In the genomic region with DNA sequence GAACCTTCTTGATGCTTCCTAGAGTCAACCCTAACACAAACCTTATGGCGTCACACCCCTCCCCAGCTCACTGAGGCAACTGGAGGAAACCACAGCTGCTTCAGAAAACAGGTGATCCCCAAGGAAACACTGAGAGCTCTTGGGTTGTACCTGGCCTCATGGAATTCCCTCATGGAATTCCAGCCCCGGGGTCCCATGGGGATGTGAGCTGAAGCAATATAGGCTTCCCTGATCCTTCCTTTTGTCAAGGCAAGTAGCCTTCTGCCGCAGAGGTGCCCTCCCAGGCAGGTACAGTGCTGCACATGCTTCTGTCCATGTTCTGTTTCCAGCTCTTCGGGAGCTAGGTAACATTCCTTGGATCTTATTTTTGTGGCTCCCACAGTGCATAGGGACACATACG, we compare ENCODE assay signal across 20 cellular contexts. TPM values are rescaled to one million over a fixed set of nuclear protein-coding genes. Genes with fewer than 3 reads are reported as not detected.
"Had no signal": no experiment of that assay in that cellular context is flagged by ENCODE, and none has a peak within 500 bp of the region (broad histone marks: within the 10 kb centered on the region; RNA-seq: fewer than 3 reads in every experiment).

No MANE protein-coding gene starts in this region.

- H3K4me2 ChIP-seq: smooth muscle cell had no signal

- H3K4me1 ChIP-seq: right lobe of liver, uterus had no signal

- H3K9me3 ChIP-seq: left ventricle myocardium inferior, mucosa of descending colon, ovary, right atrium auricular region, right lobe of liver, tibial nerve, uterus had no signal

- DNase-seq: islet precursor cell; left ventricle myocardium inferior; midbrain; naive thymus-derived CD4-positive, alpha-beta T cell; ovary; right lobe of liver; stimulated activated CD4-positive, alpha-beta T cell treated with anti-CD3 and anti-CD28 coated beads, Interleukin-1b, Interleukin-23, amount 100 ng/mL, for 48 hours; stimulated activated CD4-positive, alpha-beta T cell treated with anti-CD3 and anti-CD28 coated beads, Interleukin-2, amount 100 ng/mL, for 48 hours; stimulated activated CD4-positive, alpha-beta T cell treated with anti-CD3 and anti-CD28 coated beads, Interleukin-4, amount 100 ng/mL, for 4 hours; stimulated activated CD8-positive, alpha-beta memory T cell treated with anti-CD3 and anti-CD28 coated beads, Interleukin-4, amount 100 ng/mL, for 48 hours; stimulated activated naive CD4-positive, alpha-beta T cell treated with Interleukin-2 at 50 U/mL for 16 hours; stimulated activated naive CD8-positive, alpha-beta T cell treated with anti-CD3 and anti-CD28 coated beads, Interleukin-15, amount 100 ng/mL, for 72 hours; substantia nigra; uterus had no signal

- H3K4me3 ChIP-seq: left ventricle myocardium inferior, lung, mucosa of descending colon, ovary, right atrium auricular region, right lobe of liver, smooth muscle cell, tibial nerve, uterus had no signal

- H3K27ac ChIP-seq: left ventricle myocardium inferior, ovary, right atrium auricular region, right lobe of liver, tibial nerve, uterus had no signal

- H3K36me3 ChIP-seq: left ventricle myocardium inferior, ovary, right atrium auricular region, right lobe of liver, tibial nerve, uterus had no signal

- H3K27me3 ChIP-seq: ovary, right atrium auricular region, right lobe of liver, tibial nerve, uterus had no signal

RNA-seq across cellular contexts. Expression of a gene that starts 47.3 kb away (rescaled TPM):
- total RNA-seq: naive thymus-derived CD4-positive, alpha-beta T cell; natural killer cell treated with Interleukin-12 subunit alpha and Interleukin-12 subunit beta and Interleukin-15 and Interleukin-18, amount 100 ng/mL, for 72 hours had no signal
- polyA plus RNA-seq: naive thymus-derived CD4-positive, alpha-beta T cell had no signal
